In the genomic region with DNA sequence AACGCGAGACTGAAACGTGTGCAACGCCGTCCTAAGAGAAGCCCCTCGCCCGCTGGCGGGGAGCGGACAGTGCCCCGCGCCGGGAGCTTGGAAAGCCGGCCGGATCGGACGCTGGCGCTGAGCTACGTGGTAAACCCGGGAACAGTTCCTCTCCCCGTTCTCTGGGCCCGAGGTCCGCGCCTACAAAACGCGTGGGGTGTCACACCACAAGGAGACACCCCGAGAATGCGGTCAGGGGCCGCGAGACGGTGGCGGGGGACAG, we compare ENCODE assay signal across 8 cellular contexts. TPM values are rescaled to one million over a fixed set of nuclear protein-coding genes. Genes with fewer than 3 reads are reported as not detected.
DNase-seq lines count a peak whose midpoint lies in the region; ATAC-seq, FAIRE-seq and TF ChIP-seq lines count a peak whose summit lies in the region.

No MANE protein-coding gene starts in this region.

- no peaks in the 10 kb centered on the region for H3K9me1 ChIP-seq in keratinocyte (ENCODE audit: control insufficient read depth, extremely low read depth, insufficient read depth, low read length)

- H3K4me3 ChIP-seq in BJ (ENCODE audit: low read depth, low read length): peak overlapping the region; percentile 79
- H3K4me3 ChIP-seq in HCT116 (replicated peaks in 1 of 2; ENCODE audit: low read depth in 1 of 2, low read length in 2 of 2): peak overlapping the region; percentile 84 to 93
- peak overlapping the region; percentile 89 for H3K4me3 ChIP-seq in adipocyte (ENCODE audit: low read length)
- H3K4me3 ChIP-seq in keratinocyte (ENCODE audit: control insufficient read depth in 2 of 3, extremely low read depth in 1 of 3, insufficient read depth in 2 of 3, low read depth in 1 of 3, low read length in 3 of 3): peak overlapping the region; percentile 76 to 91 (median 82)
- peak overlapping the region; percentile 74 for H3K4me3 ChIP-seq in thymus (ENCODE audit: low read length)

- FAIRE-seq in keratinocyte (lab: Jason Lieb, UNC): no peak

- no TSS peak for BruUV-seq in HCT116 (replicated peaks; lab: Mats Ljungman, UMichigan)

- TF ChIP-seq CTCF in BJ (IDR thresholded peaks at IDR 0.05; ENCODE audit: insufficient read depth, low read depth, low read length) (no peak), HCT116 (IDR thresholded peaks at IDR 0.05 in 2 of 3, conservative IDR thresholded peaks at IDR 0.05 in 1 of 3; ENCODE audit: borderline replicate concordance in 1 of 3, insufficient read depth in 1 of 3, low read depth in 2 of 3, low read length in 2 of 3) (no peak), keratinocyte (optimal IDR thresholded peaks at IDR 0.05 in 1 of 3, IDR thresholded peaks at IDR 0.05 in 1 of 3, conservative IDR thresholded peaks at IDR 0.05 in 1 of 3; ENCODE audit: extremely low read depth in 1 of 3, insufficient read depth in 2 of 3, low read length in 3 of 3) (no peak)

- H3K79me2 ChIP-seq in HCT116 (ENCODE audit: insufficient read depth, low read length) (peaks cover 55% of the 10 kb centered on the region), keratinocyte (ENCODE audit: control insufficient read depth, insufficient read depth, low read length) (peaks cover 54% of the 10 kb centered on the region)

- WGBS in thymus: under 1% methylated on average over 31 of the region's 31 CpGs

- TF ChIP-seq RAD21 in HCT116 (IDR thresholded peaks at IDR 0.05; ENCODE audit: low read depth): no peak

- H2AFZ ChIP-seq in HCT116 (ENCODE audit: low read depth, low read length, poor library complexity, severe bottlenecking): no peak overlapping the region
- peak overlapping the region; percentile 90 for H2AFZ ChIP-seq in keratinocyte (ENCODE audit: control insufficient read depth, low read length)

- DNase-seq in BJ (ENCODE audit: low read depth): no peak
- no peak for DNase-seq in HCT116 (ENCODE audit: low read depth, low spot score)
- DNase-seq in adipocyte (ENCODE audit: low read depth): no peak
- DNase-seq in keratinocyte (ENCODE audit: low read depth, low spot score): no peak
- DNase-seq in NCI-H510A treated with DMSO at 0.1 percent for 48 hours (lab: John Stamatoyannopoulos, UW): no peak
- no peak for DNase-seq in epidermal melanocyte (ENCODE audit: insufficient read length, low spot score)

- CTCF ChIA-PET in BJ (lab: Yijun Ruan, JAX) (interaction anchor here (1.0 to 2.3 kb wide), 5 partner anchors 10 to 107 kb away, joined by 4 to 12 read pairs (median 5); no protein-coding TSS in a partner anchor), HCT116 (lab: Charles Lee) (interaction anchor here (1.6 to 2.4 kb wide), 2 partner anchors 75 to 119 kb away, joined by 4 to 12 read pairs; no protein-coding TSS in a partner anchor)

- intact Hi-C loops in HCT116 (cut with micrococcal nuclease): no loop called here

- dilution Hi-C loops in keratinocyte (cut with MboI; ENCODE audit: extremely low pct_ligation_motif_present, low sequenced_read_pairs): no loop called here

- H3K27me3 ChIP-seq in BJ (ENCODE audit: control insufficient read depth, insufficient read depth, low read length): no peaks in the 10 kb centered on the region
- no peaks in the 10 kb centered on the region for H3K27me3 ChIP-seq in HCT116 (ENCODE audit: insufficient read depth, low read length)
- H3K27me3 ChIP-seq in adipocyte (replicated peaks; ENCODE audit: control insufficient read depth, insufficient read depth, low read length): no peaks in the 10 kb centered on the region
- no peaks in the 10 kb centered on the region for H3K27me3 ChIP-seq in keratinocyte (ENCODE audit: control insufficient read depth, extremely low read depth, insufficient read depth, low read length)
- no peaks in the 10 kb centered on the region for H3K27me3 ChIP-seq in thymus (ENCODE audit: control insufficient read depth, insufficient read depth)

- H3K9ac ChIP-seq in HCT116 (ENCODE audit: low read length): peak overlapping the region; percentile 92
- H3K9ac ChIP-seq in adipocyte (ENCODE audit: low read length): peak overlapping the region; percentile 94
- H3K9ac ChIP-seq in keratinocyte (ENCODE audit: control insufficient read depth, extremely low read depth, insufficient read depth, low read length): peak overlapping the region; percentile 94

- H3K4me1 ChIP-seq in HCT116 (ENCODE audit: control insufficient read depth in 1 of 2, insufficient read depth in 2 of 2, low read length in 2 of 2) (peaks cover 28 to 50% of the 10 kb centered on the region in 2 experiments), adipocyte (ENCODE audit: control insufficient read depth, insufficient read depth, low read length) (peaks cover 46% of the 10 kb centered on the region), keratinocyte (ENCODE audit: control insufficient read depth, extremely low read depth, insufficient read depth, low read length) (peaks cover 22% of the 10 kb centered on the region), thymus (ENCODE audit: control insufficient read depth, insufficient read depth, low read length) (peaks cover 12% of the 10 kb centered on the region)

- no peak for TF ChIP-seq POLR2A in HCT116 (IDR thresholded peaks at IDR 0.05; ENCODE audit: borderline replicate concordance, extremely low read depth, insufficient read depth, insufficient read length)

- H4K20me1 ChIP-seq in HCT116 (ENCODE audit: insufficient read depth) (peaks cover 26% of the 10 kb centered on the region; the same call in 1 of the 2 replicates), keratinocyte (ENCODE audit: control insufficient read depth, extremely low read depth, insufficient read depth, low read length) (peaks cover 6% of the 10 kb centered on the region)

- H3K4me2 ChIP-seq in HCT116 (ENCODE audit: low read length) (peak overlapping the region; percentile 79), keratinocyte (ENCODE audit: control insufficient read depth, extremely low read depth, insufficient read depth, low read depth, low read length) (peak overlapping the region; percentile 93)

- ATAC-seq in HCT116 (no peak; the same call in 1 of the 2 replicates), GM19023 (IDR thresholded peaks at IDR 0.05; ENCODE audit: unreplicated experiment) (no peak)

- no peaks in the 10 kb centered on the region for H3K9me3 ChIP-seq in HCT116 (ENCODE audit: control insufficient read depth in 1 of 2, insufficient read depth in 1 of 2, low read depth in 1 of 2, low read length in 2 of 2)
- H3K9me3 ChIP-seq in adipocyte (ENCODE audit: control insufficient read depth, low read length): no peaks in the 10 kb centered on the region
- no peaks in the 10 kb centered on the region for H3K9me3 ChIP-seq in keratinocyte (ENCODE audit: control insufficient read depth, low read depth, low read length)
- no peaks in the 10 kb centered on the region for H3K9me3 ChIP-seq in thymus (ENCODE audit: control insufficient read depth)

- no peaks in the 10 kb centered on the region for H3K9me2 ChIP-seq in HCT116 (ENCODE audit: insufficient read depth)

- POLR2A ChIA-PET in BJ (lab: Charles Lee) (no interaction called here), HCT116 (lab: Charles Lee) (no interaction called here)

- H3K36me3 ChIP-seq in BJ (ENCODE audit: control insufficient read depth, insufficient read depth, low read length) (no peaks in the 10 kb centered on the region), HCT116 (ENCODE audit: control insufficient read depth in 1 of 2, insufficient read depth in 2 of 2, low read length in 2 of 2) (no peaks in the 10 kb centered on the region), adipocyte (ENCODE audit: control insufficient read depth, insufficient read depth, low read length, severe bottlenecking) (no peaks in the 10 kb centered on the region), keratinocyte (ENCODE audit: control insufficient read depth in 2 of 2, extremely low read depth in 1 of 2, insufficient read depth in 2 of 2, low read length in 2 of 2) (no peaks in the 10 kb centered on the region), thymus (ENCODE audit: control insufficient read depth, insufficient read depth) (no peaks in the 10 kb centered on the region)

- H3K27ac ChIP-seq in HCT116 (ENCODE audit: low read depth, low read length) (peak overlapping the region; percentile 95), keratinocyte (ENCODE audit: control insufficient read depth, insufficient read depth, low read length) (peak overlapping the region; percentile 84), thymus (ENCODE audit: low read depth) (peak overlapping the region; percentile 92)

- RAD21 ChIA-PET in HCT116 (lab: Charles Lee; ENCODE audit: low non-redundant PET in 1 of 2, low total read pairs in 2 of 2, uncharacterized antibody in 2 of 2, unreplicated experiment in 2 of 2): no interaction called here

RNA-seq across cellular contexts. Expression of a gene that starts 0.8 kb away (rescaled TPM):
- polyA plus RNA-seq in BJ (2011; rRNA removed): 19.0 and 19.9 TPM in 2 replicates
- 13.9 and 19.9 TPM in 2 replicates for polyA minus RNA-seq in BJ (2011; rRNA and poly(A)+ RNA removed)
- total RNA-seq in HCT116 (2021; ENCODE audit: unreplicated experiment): 31.6 TPM
- polyA plus RNA-seq in HCT116 (2012): 10.8 and 17.9 TPM in 2 replicates
- 12.8 to 23.9 TPM (median 17.6 TPM) in 3 replicates for polyA plus RNA-seq in keratinocyte
- polyA plus RNA-seq in keratinocyte (2011; ENCODE audit: low read depth): 18.1 TPM
- 12.5 and 14.2 TPM in 2 replicates for polyA plus RNA-seq in keratinocyte (2011; cell fraction: cytosol; rRNA removed)
- polyA plus RNA-seq in keratinocyte (2011; cell fraction: nucleus; rRNA removed): 22.3 and 25.7 TPM in 2 replicates
- 10.2 and 20.7 TPM in 2 replicates for polyA plus RNA-seq in keratinocyte (2012; ENCODE audit: low replicate concordance)
- polyA minus RNA-seq in keratinocyte: 13.2 to 19.3 TPM (median 19.2 TPM) in 3 replicates
- 11.9 TPM for polyA minus RNA-seq in keratinocyte (2011; cell fraction: cytosol; rRNA and poly(A)+ RNA removed)
- 10.2 and 15.5 TPM in 2 replicates for polyA minus RNA-seq in keratinocyte (2011; cell fraction: nucleus; rRNA and poly(A)+ RNA removed)
- polyA plus RNA-seq in thymus: 21.5 TPM

RNA-seq across cellular contexts. Expression of a gene that starts 29.1 kb away (rescaled TPM):
- polyA plus RNA-seq in BJ (2011; rRNA removed): 7.5 and 11.6 TPM in 2 replicates
- polyA minus RNA-seq in BJ (2011; rRNA and poly(A)+ RNA removed): 3.2 and 3.7 TPM in 2 replicates
- total RNA-seq in HCT116 (2021; ENCODE audit: unreplicated experiment): 21.3 TPM
- polyA plus RNA-seq in HCT116 (2012): 29.4 and 30.2 TPM in 2 replicates
- polyA plus RNA-seq in keratinocyte: 13.4 to 16.7 TPM (median 16.4 TPM) in 3 replicates
- polyA plus RNA-seq in keratinocyte (2011; ENCODE audit: low read depth): 0.70 TPM
- 9.9 and 13.2 TPM in 2 replicates for polyA plus RNA-seq in keratinocyte (2011; cell fraction: cytosol; rRNA removed)
- polyA plus RNA-seq in keratinocyte (2011; cell fraction: nucleus; rRNA removed): 16.9 and 23.9 TPM in 2 replicates
- 5.0 and 11.8 TPM in 2 replicates for polyA plus RNA-seq in keratinocyte (2012; ENCODE audit: low replicate concordance)
- polyA minus RNA-seq in keratinocyte: 7.6 to 12.4 TPM (median 8.6 TPM) in 3 replicates
- 15.3 TPM for polyA minus RNA-seq in keratinocyte (2011; cell fraction: cytosol; rRNA and poly(A)+ RNA removed)
- 4.2 and 5.7 TPM in 2 replicates for polyA minus RNA-seq in keratinocyte (2011; cell fraction: nucleus; rRNA and poly(A)+ RNA removed)
- 30.6 TPM for polyA plus RNA-seq in thymus

RNA-seq across cellular contexts. Expression of a gene that starts 60.0 kb away (rescaled TPM):
- 0.61 and 0.70 TPM in 2 replicates for polyA plus RNA-seq in BJ (2011; rRNA removed)
- polyA minus RNA-seq in BJ (2011; rRNA and poly(A)+ RNA removed): 0.15 and 0.33 TPM in 2 replicates
- total RNA-seq in HCT116 (2021; ENCODE audit: unreplicated experiment): 1.9 TPM
- polyA plus RNA-seq in HCT116 (2012): 0.51 and 1.6 TPM in 2 replicates
- 0.42 to 1.0 TPM in 2 of 3 replicates, not detected in the other for polyA plus RNA-seq in keratinocyte
- not detected for polyA plus RNA-seq in keratinocyte (2011; ENCODE audit: low read depth)
- polyA plus RNA-seq in keratinocyte (2011; cell fraction: cytosol; rRNA removed): 1.2 and 1.7 TPM in 2 replicates
- 0.27 and 0.84 TPM in 2 replicates for polyA plus RNA-seq in keratinocyte (2011; cell fraction: nucleus; rRNA removed)
- 2.0 TPM in 1 of 2 replicates, not detected in the other for polyA plus RNA-seq in keratinocyte (2012; ENCODE audit: low replicate concordance)
- 0.29 TPM in 1 of 3 replicates, not detected in the others for polyA minus RNA-seq in keratinocyte
- polyA minus RNA-seq in keratinocyte (2011; cell fraction: cytosol; rRNA and poly(A)+ RNA removed): not detected
- 0.93 TPM in 1 of 2 replicates, not detected in the other for polyA minus RNA-seq in keratinocyte (2011; cell fraction: nucleus; rRNA and poly(A)+ RNA removed)
- 4.0 TPM for polyA plus RNA-seq in thymus
